8 cellular contexts compared by ENCODE assay signal in genomic region chr6:30810813-30811329, GRCh38.
DNase-seq lines count a peak whose midpoint lies in the region; ATAC-seq lines count a peak whose summit lies in the region.

No MANE protein-coding gene starts in this region.

- no peaks in the 10 kb centered on the region for H3K27me3 Mint-ChIP-seq in activated CD4-positive, alpha-beta T cell treated with anti-CD3 and anti-CD28 coated beads for 36 hours

- peaks cover 16% of the 10 kb centered on the region for H3K36me3 Mint-ChIP-seq in activated CD4-positive, alpha-beta T cell treated with anti-CD3 and anti-CD28 coated beads for 36 hours (ENCODE audit: low read depth)

- H3K4me1 ChIP-seq in mesenchymal stem cell (ENCODE audit: control insufficient read depth, insufficient read depth, low read depth, low read length): peaks cover 13% of the 10 kb centered on the region

- no peak overlapping the region for H4K8ac ChIP-seq in mesenchymal stem cell (ENCODE audit: low read length)

- no peak overlapping the region for H2BK15ac ChIP-seq in mesenchymal stem cell (ENCODE audit: low read depth, poor library complexity, severe bottlenecking)

- peak overlapping the region in 1 of 2 experiments; percentile 26 for H3K4ac ChIP-seq in mesenchymal stem cell (ENCODE audit: low read depth in 1 of 2, low read length in 2 of 2)

- no peak overlapping the region for H3K27ac ChIP-seq in mesenchymal stem cell (ENCODE audit: low read length, poor library complexity, severe bottlenecking)

- H3K9me3 Mint-ChIP-seq in activated CD4-positive, alpha-beta T cell treated with anti-CD3 and anti-CD28 coated beads for 36 hours (ENCODE audit: low read depth): peaks cover 4% of the 10 kb centered on the region

- H2BK120ac ChIP-seq in mesenchymal stem cell (ENCODE audit: low read depth, low read length): no peak overlapping the region

- H3K18ac ChIP-seq in mesenchymal stem cell (ENCODE audit: low read depth in 1 of 2, low read length in 2 of 2): peak overlapping the region in 1 of 2 experiments; percentile 64

- no peaks in the 10 kb centered on the region for H3K27me3 ChIP-seq in mesenchymal stem cell (ENCODE audit: control insufficient read depth in 1 of 2, insufficient read depth in 1 of 2, low read length in 2 of 2)

- peaks cover 81% of the 10 kb centered on the region for H3K4me1 Mint-ChIP-seq in activated CD4-positive, alpha-beta T cell treated with anti-CD3 and anti-CD28 coated beads for 36 hours

- H3K79me1 ChIP-seq in mesenchymal stem cell (replicated peaks; ENCODE audit: low read length, poor library complexity, severe bottlenecking): no peaks in the 10 kb centered on the region

- no peaks in the 10 kb centered on the region for H3K36me3 ChIP-seq in mesenchymal stem cell (ENCODE audit: control insufficient read depth in 1 of 2, insufficient read depth in 2 of 2, low read depth in 1 of 2, low read length in 2 of 2)

- peak overlapping the region; percentile 39 for H3K4me3 Mint-ChIP-seq in activated CD4-positive, alpha-beta T cell treated with anti-CD3 and anti-CD28 coated beads for 36 hours

- no peak overlapping the region for H4K91ac ChIP-seq in mesenchymal stem cell (ENCODE audit: low read length)

- no peak overlapping the region for H2AK5ac ChIP-seq in mesenchymal stem cell (ENCODE audit: low read length, severe bottlenecking)

- no peak overlapping the region for H3K4me3 ChIP-seq in mesenchymal stem cell (ENCODE audit: insufficient read depth in 1 of 2, low read depth in 1 of 2, low read length in 2 of 2)

- POLR2A ChIA-PET in activated CD4-positive, alpha-beta T cell treated with anti-CD3 and anti-CD28 coated beads for 36 hours (lab: Charles Lee): interaction anchor here (0.7 to 1.7 kb wide), 9 partner anchors 8 to 80 kb away, joined by 3 to 7 read pairs (median 3); no protein-coding TSS in a partner anchor

- no peak overlapping the region for H3K4me2 ChIP-seq in mesenchymal stem cell (ENCODE audit: low read length, poor library complexity, severe bottlenecking)

- H3K23ac ChIP-seq in mesenchymal stem cell (ENCODE audit: low read length in 2 of 2): no peak overlapping the region

- no peak overlapping the region for H3K14ac ChIP-seq in mesenchymal stem cell (ENCODE audit: low read length in 2 of 2)

- H2BK12ac ChIP-seq in mesenchymal stem cell (ENCODE audit: low read length in 2 of 2): peak overlapping the region in 1 of 2 experiments; percentile 92

- CTCF ChIA-PET in activated CD4-positive, alpha-beta T cell treated with anti-CD3 and anti-CD28 coated beads for 36 hours (lab: Charles Lee): interaction anchor here (0.6 to 3.5 kb wide), 13 partner anchors 9 to 487 kb away, joined by 3 to 17 read pairs (median 4); no protein-coding TSS in a partner anchor

- 91% methylated on average over 7 of the region's 7 CpGs for WGBS in mesenchymal stem cell

- ATAC-seq in GM18508 (IDR thresholded peaks at IDR 0.05; ENCODE audit: insufficient read depth, unreplicated experiment) (peak; percentile 74), HG02852 (IDR thresholded peaks at IDR 0.05; ENCODE audit: unreplicated experiment) (peak; percentile 87), left colon (peak; percentile 74), HG02970 (IDR thresholded peaks at IDR 0.05; ENCODE audit: low FRiP score, unreplicated experiment) (no peak)
- peak; percentile 83 for ATAC-seq in activated CD4-positive, alpha-beta T cell treated with anti-CD3 and anti-CD28 coated beads for 36 hours

- peak overlapping the region; percentile 96 for H3K27ac Mint-ChIP-seq in activated CD4-positive, alpha-beta T cell treated with anti-CD3 and anti-CD28 coated beads for 36 hours

- H2AFZ ChIP-seq in mesenchymal stem cell (ENCODE audit: low read depth, low read length): no peak overlapping the region

- peak; percentile 93 for DNase-seq in activated CD4-positive, alpha-beta T cell treated with anti-CD3 and anti-CD28 coated beads for 36 hours
- DNase-seq in left colon (peak; percentile 32 to 69), superior temporal gyrus (ENCODE audit: extremely low spot score) (no peak), NCI-H1092 (lab: John Stamatoyannopoulos, UW) (no peak), mesenchymal stem cell (no peak)

- no peaks in the 10 kb centered on the region for H3K9me3 ChIP-seq in mesenchymal stem cell (ENCODE audit: control insufficient read depth, low read length)

- no peak overlapping the region for H3K9ac ChIP-seq in mesenchymal stem cell (ENCODE audit: low read length)

- intact Hi-C loops in activated CD4-positive, alpha-beta T cell treated with anti-CD3 and anti-CD28 coated beads for 36 hours (cut with DNase I, micrococcal nuclease): loop anchor here (1.0 to 5.0 kb wide), 10 partner anchors 8 to 391 kb away; partner anchors contain the start of genes FLOT1 (in 1 of the 2), IER3 (in 1 of the 2), MRPS18B (in 1 of the 2) and PPP1R10 (in 1 of the 2)
- intact Hi-C loops in left colon (cut with DNase I, micrococcal nuclease): no loop called here

- no peak overlapping the region for H2BK5ac ChIP-seq in mesenchymal stem cell (ENCODE audit: low read depth, low read length, poor library complexity, severe bottlenecking)

Comparison
In these comparisons a context has a peak if more than half of its experiments do, and no peak if none do; other contexts are left out.
1. DNase-seq: peak in activated CD4-positive, alpha-beta T cell treated with anti-CD3 and anti-CD28 coated beads for 36 hours (single experiment) and left colon (2 of 2); none in superior temporal gyrus (single experiment), NCI-H1092 (single experiment) and mesenchymal stem cell (single experiment).
2. intact Hi-C loops: an anchor here in activated CD4-positive, alpha-beta T cell treated with anti-CD3 and anti-CD28 coated beads for 36 hours (1.0 to 5.0 kb wide); none called in left colon.